ENCODE assay signal across 11 cellular contexts in genomic region chr7:151735186-151735853, GRCh38.
DNase-seq lines count a peak whose midpoint lies in the region; ATAC-seq and TF ChIP-seq lines count a peak whose summit lies in the region.
"Had no signal": no experiment of that assay in that cellular context is flagged by ENCODE, and none has a peak within 500 bp of the region (broad histone marks: within the 10 kb centered on the region; RNA-seq: fewer than 3 reads in every experiment).

No MANE protein-coding gene starts in this region.

- CTCF ChIA-PET in activated naive CD4-positive, alpha-beta T cell treated with anti-CD3 and anti-CD28 coated beads for 36 hours (lab: Charles Lee) = no interaction called here

- H3K4me3 ChIP-seq in adrenal gland (no peak overlapping the region), tibial artery (peak overlapping the region; percentile 21 to 39)

- intact Hi-C loops in activated naive CD4-positive, alpha-beta T cell treated with anti-CD3 and anti-CD28 coated beads for 36 hours (cut with micrococcal nuclease) = no loop called here
- intact Hi-C loops in adrenal gland (cut with DNase I) (no loop called here), tibial artery (cut with DNase I; ENCODE audit: low total_unique reads) (no loop called here)

- H3K4me1 Mint-ChIP-seq in activated naive CD4-positive, alpha-beta T cell treated with anti-CD3 and anti-CD28 coated beads for 36 hours (ENCODE audit: low read depth) = peaks cover 7% of the 10 kb centered on the region
- H3K4me1 Mint-ChIP-seq in mesothelial cell of epicardium = peaks cover 16% of the 10 kb centered on the region

- peak overlapping the region; percentile 25 to 55 for H3K27ac Mint-ChIP-seq in activated naive CD4-positive, alpha-beta T cell treated with anti-CD3 and anti-CD28 coated beads, Interleukin-2, amount 50 U/mL, for 72 hours
- H3K27ac Mint-ChIP-seq in activated naive CD4-positive, alpha-beta T cell treated with anti-CD3 and anti-CD28 coated beads for 36 hours = no peak overlapping the region
- peak overlapping the region; percentile 34 for H3K27ac Mint-ChIP-seq in mesothelial cell of epicardium

- TF ChIP-seq CTCF in adrenal gland (IDR thresholded peaks at IDR 0.05) (no peak), mesothelial cell of epicardium (IDR thresholded peaks at IDR 0.05; ENCODE audit: unreplicated experiment) (no peak), tibial artery (IDR thresholded peaks at IDR 0.05) (no peak)

- H3K9me3 ChIP-seq in adrenal gland (replicated peaks in 1 of 3) (no peaks in the 10 kb centered on the region), tibial artery (no peaks in the 10 kb centered on the region)

- H3K36me3 ChIP-seq in adrenal gland (replicated peaks in 1 of 2) = no peaks in the 10 kb centered on the region
- H3K36me3 ChIP-seq in tibial artery = no peaks in the 10 kb centered on the region

- H3K27me3 ChIP-seq in adrenal gland (no peaks in the 10 kb centered on the region), tibial artery (no peaks in the 10 kb centered on the region)

- ATAC-seq in activated naive CD4-positive, alpha-beta T cell treated with anti-CD3 and anti-CD28 coated beads, Interleukin-2, amount 50 U/mL, for 72 hours = no peak
- ATAC-seq: activated CD4-positive, CD25-positive, alpha-beta regulatory T cell treated with anti-CD3 and anti-CD28 coated beads, Interleukin-2, amount 50 U/mL, for 24 hours had no signal

- H3K4me3 Mint-ChIP-seq in activated naive CD4-positive, alpha-beta T cell treated with anti-CD3 and anti-CD28 coated beads for 36 hours = no peak overlapping the region
- H3K4me3 Mint-ChIP-seq in mesothelial cell of epicardium = no peak overlapping the region

- H3K27ac ChIP-seq in adrenal gland (peak overlapping the region in 3 of 5 donors; percentile 20 to 80 (median 64)), tibial artery (peak overlapping the region; percentile 42 to 48)

- no peak for DNase-seq in activated naive CD4-positive, alpha-beta T cell treated with anti-CD3 and anti-CD28 coated beads, Interleukin-2, amount 50 U/mL, for 72 hours (ENCODE audit: low spot score in 2 of 2)
- no peak for DNase-seq in activated naive CD4-positive, alpha-beta T cell treated with anti-CD3 and anti-CD28 coated beads for 36 hours
- DNase-seq in adrenal gland = no peak
- DNase-seq in mesothelial cell of epicardium (ENCODE audit: low spot score in 2 of 2, unreplicated experiment in 2 of 2) = no peak
- no peak for DNase-seq in tibial artery
- no peak for DNase-seq in NCI-H1048 (lab: John Stamatoyannopoulos, UW)
- no peak for DNase-seq in putamen (ENCODE audit: low spot score)
- DNase-seq in germinal center (ENCODE audit: low spot score) = no peak
- DNase-seq: activated effector memory CD4-positive, alpha-beta T cell treated with anti-CD3 and anti-CD28 coated beads, Interleukin-2, amount 50 U/mL, for 16 hours; stimulated activated CD4-positive, alpha-beta T cell treated with anti-CD3 and anti-CD28 coated beads, Interleukin-4, amount 100 ng/mL, for 24 hours had no signal

- H3K9me3 Mint-ChIP-seq in activated naive CD4-positive, alpha-beta T cell treated with anti-CD3 and anti-CD28 coated beads, Interleukin-2, amount 50 U/mL, for 72 hours = no peaks in the 10 kb centered on the region
- H3K9me3 Mint-ChIP-seq in activated naive CD4-positive, alpha-beta T cell treated with anti-CD3 and anti-CD28 coated beads for 36 hours = no peaks in the 10 kb centered on the region
- H3K9me3 Mint-ChIP-seq in mesothelial cell of epicardium = no peaks in the 10 kb centered on the region

- TF ChIP-seq POLR2A in adrenal gland (IDR thresholded peaks at IDR 0.05) = no peak

- no peaks in the 10 kb centered on the region for H3K27me3 Mint-ChIP-seq in activated naive CD4-positive, alpha-beta T cell treated with anti-CD3 and anti-CD28 coated beads for 36 hours (ENCODE audit: low read depth)
- H3K27me3 Mint-ChIP-seq in mesothelial cell of epicardium (ENCODE audit: low read depth) = no peaks in the 10 kb centered on the region

- WGBS in adrenal gland, 4 donors = 74 to 85% (median 80%) methylated on average over 9 of the region's 9 CpGs

- peaks cover 4 to 11% of the 10 kb centered on the region in 2 donors for H3K4me1 ChIP-seq in adrenal gland (replicated peaks in 1 of 2)
- H3K4me1 ChIP-seq in tibial artery = peaks cover 0 to 22% (median 12%) of the 10 kb centered on the region in 4 donors

- peaks cover 0 to 9% of the 10 kb centered on the region in 2 donors for H3K36me3 Mint-ChIP-seq in activated naive CD4-positive, alpha-beta T cell treated with anti-CD3 and anti-CD28 coated beads, Interleukin-2, amount 50 U/mL, for 72 hours
- H3K36me3 Mint-ChIP-seq in activated naive CD4-positive, alpha-beta T cell treated with anti-CD3 and anti-CD28 coated beads for 36 hours (ENCODE audit: low read depth) = no peaks in the 10 kb centered on the region
- H3K36me3 Mint-ChIP-seq in mesothelial cell of epicardium = peaks cover 2% of the 10 kb centered on the region

Comparison
In these comparisons a context has a peak if more than half of its experiments do, and no peak if none do; other contexts are left out.
1. H3K4me3 ChIP-seq: peak in tibial artery (2 of 2); none in adrenal gland (0 of 4).